ENCODE assay signal across 8 cellular contexts in the genomic region with DNA sequence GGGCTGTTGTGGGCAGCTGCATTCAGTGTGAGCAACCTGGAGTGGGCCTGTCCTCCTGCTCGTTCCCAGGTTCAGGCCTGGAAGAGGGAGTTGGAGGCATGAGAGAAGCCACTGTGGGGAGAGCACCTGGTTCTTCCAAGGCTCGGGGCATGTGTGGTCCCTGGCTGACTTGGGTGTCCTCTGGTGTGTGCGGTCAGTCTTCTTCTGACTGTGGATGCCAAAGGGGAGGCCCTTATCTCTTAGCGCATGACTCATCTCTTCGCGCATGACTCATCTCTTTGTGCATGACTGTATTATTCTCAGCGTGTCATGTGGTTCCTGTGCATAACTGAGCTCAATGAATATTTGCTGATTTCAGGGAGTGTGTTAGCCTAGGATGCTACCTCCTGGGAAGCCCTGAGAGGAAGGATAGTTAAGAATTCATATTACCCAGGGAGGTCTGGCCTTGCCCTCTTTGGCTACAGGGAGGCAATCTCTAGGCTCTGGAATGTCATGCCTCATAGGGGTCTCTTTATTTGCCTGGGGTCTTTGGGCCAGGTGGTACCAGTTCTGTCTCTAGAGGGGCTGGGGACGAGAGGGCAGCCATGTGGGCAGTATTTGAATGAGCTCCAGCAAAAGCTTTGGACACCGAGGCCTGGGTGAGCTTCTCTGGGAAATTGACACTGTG.
DNase-seq lines count a peak whose midpoint lies in the region; ATAC-seq and TF ChIP-seq lines count a peak whose summit lies in the region.

No MANE protein-coding gene starts in this region.

- POLR2A ChIA-PET in AG04450 (lab: Yijun Ruan, JAX), result interaction anchor here (1.3 kb wide), 1 partner anchor 20 kb away, joined by 3 read pairs; no protein-coding TSS in a partner anchor

- H3K9me3 ChIP-seq in AG04450 (ENCODE audit: control insufficient read depth, insufficient read depth, low read length) (peaks cover 8% of the 10 kb centered on the region), vagina (no peaks in the 10 kb centered on the region)

- CTCF ChIA-PET in AG04450 (lab: Charles Lee), result interaction anchor here (0.6 to 1.7 kb wide), 4 partner anchors 9 to 968 kb away, joined by 3 to 5 read pairs (median 4); no protein-coding TSS in a partner anchor

- TF ChIP-seq CTCF in AG04450 (IDR thresholded peaks at IDR 0.05; ENCODE audit: low read depth, low read length) (no peak), foreskin keratinocyte (conservative IDR thresholded peaks at IDR 0.05) (no peak), vagina (IDR thresholded peaks at IDR 0.05) (no peak)

- H3K4me1 ChIP-seq in foreskin keratinocyte (peaks cover 22% of the 10 kb centered on the region), vagina (peaks cover 6% of the 10 kb centered on the region)

- intact Hi-C loops in vagina (cut with DNase I), result no loop called here

- H3K4me3 ChIP-seq in AG04450 (ENCODE audit: low read depth, low read length), result no peak overlapping the region
- H3K4me3 ChIP-seq in vagina, result no peak overlapping the region

- no peak for TF ChIP-seq POLR2A in vagina (IDR thresholded peaks at IDR 0.05)

- H3K36me3 ChIP-seq in vagina, result no peaks in the 10 kb centered on the region

- peak; percentile 42 for ATAC-seq in GM18517 (IDR thresholded peaks at IDR 0.05; ENCODE audit: unreplicated experiment)
- ATAC-seq in HG03442 (IDR thresholded peaks at IDR 0.05; ENCODE audit: unreplicated experiment), result peak; percentile 83
- ATAC-seq in foreskin keratinocyte, result peak; percentile 81

- DNase-seq in AG04450 (ENCODE audit: low read depth, low spot score) (peak; percentile 89), T1000 (lab: John Stamatoyannopoulos, UW) (peak; percentile 69), foreskin keratinocyte (peak; percentile 91 to 97), retina (no peak), vagina (ENCODE audit: extremely low spot score in 2 of 2) (no peak)
- DNase-seq in stimulated activated CD4-positive, alpha-beta T cell treated with anti-CD3 and anti-CD28 coated beads, Interleukin-2, amount 100 ng/mL, for 48 hours, result peak; percentile 13 to 28

- H3K27me3 ChIP-seq in AG04450 (ENCODE audit: control insufficient read depth, insufficient read depth, low read length) (no peaks in the 10 kb centered on the region), foreskin keratinocyte (no peaks in the 10 kb centered on the region), vagina (no peaks in the 10 kb centered on the region)

- H3K27ac ChIP-seq in AG04450 (ENCODE audit: low read depth, low read length), result peak overlapping the region; percentile 75
- H3K27ac ChIP-seq in foreskin keratinocyte, result peak overlapping the region; percentile 63
- H3K27ac ChIP-seq in vagina, result no peak overlapping the region

Comparison
In these comparisons a context has a peak if more than half of its experiments do, and no peak if none do; other contexts are left out.
1. DNase-seq: peak in AG04450 (single experiment), T1000 (single experiment), foreskin keratinocyte (2 of 2) and stimulated activated CD4-positive, alpha-beta T cell treated with anti-CD3 and anti-CD28 coated beads, Interleukin-2, amount 100 ng/mL, for 48 hours (2 of 2); none in retina (single experiment) and vagina (0 of 2).
2. Peak in every context shown above with its lines, with median percentiles within 50 percentile points of each other: ATAC-seq.